Comparison of ENCODE assay signal across 24 cellular contexts in the genomic region with DNA sequence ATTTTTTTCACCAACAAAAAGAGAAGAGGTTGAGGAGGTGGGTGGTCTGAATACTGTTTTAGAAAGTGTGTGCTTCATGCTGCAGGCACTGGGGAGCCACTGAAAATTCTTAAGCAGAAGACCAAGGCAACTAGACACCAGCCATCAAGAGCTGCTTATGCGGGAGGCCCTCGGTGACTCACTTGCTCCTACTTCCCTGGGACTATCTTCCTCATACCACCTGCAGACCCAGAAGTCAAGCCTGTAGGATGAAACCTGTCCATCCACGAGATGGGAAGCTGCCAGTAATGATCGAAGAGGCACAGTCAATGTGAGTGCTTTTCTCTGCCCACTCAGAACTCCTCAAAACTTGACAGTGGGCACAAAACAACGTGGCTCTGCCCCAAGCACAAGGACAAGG.
DNase-seq lines count a peak whose midpoint lies in the region; ATAC-seq, FAIRE-seq and TF ChIP-seq lines count a peak whose summit lies in the region.
"Had no signal": no experiment of that assay in that cellular context is flagged by ENCODE, and none has a peak within 500 bp of the region (broad histone marks: within the 10 kb centered on the region; RNA-seq: fewer than 3 reads in every experiment).

No MANE protein-coding gene starts in this region.

- H3F3A ChIP-seq in PC-9 (ENCODE audit: insufficient read depth, low read depth), result peaks cover 13% of the 10 kb centered on the region; the same call in 1 of the 2 replicates

- no peaks in the 10 kb centered on the region for H3K9me2 ChIP-seq in HCT116 (ENCODE audit: insufficient read depth)
- H3K9me2 ChIP-seq in PC-9 (ENCODE audit: insufficient read depth), result no peaks in the 10 kb centered on the region

- TF ChIP-seq POLR2A in HCT116 (IDR thresholded peaks at IDR 0.05; ENCODE audit: borderline replicate concordance, extremely low read depth, insufficient read depth, insufficient read length) (no peak), ovary (IDR thresholded peaks at IDR 0.05) (no peak)

- no peaks in the 10 kb centered on the region for H3K36me3 ChIP-seq in HCT116 (ENCODE audit: control insufficient read depth in 1 of 2, insufficient read depth in 2 of 2, low read length in 2 of 2)
- H3K36me3 ChIP-seq in PC-9 (ENCODE audit: low read depth), result no peaks in the 10 kb centered on the region
- H3K36me3 ChIP-seq in osteoblast (ENCODE audit: insufficient read depth, low read length), result no peaks in the 10 kb centered on the region
- no peaks in the 10 kb centered on the region for H3K36me3 ChIP-seq in ovary
- H3K36me3 ChIP-seq: ascending aorta, esophagus squamous epithelium, MG63, right lobe of liver had no signal

- H4K20me1 ChIP-seq in HCT116 (ENCODE audit: insufficient read depth) (no peaks in the 10 kb centered on the region), PC-9 (ENCODE audit: insufficient read depth) (no peaks in the 10 kb centered on the region), osteoblast (ENCODE audit: insufficient read depth, low read length) (no peaks in the 10 kb centered on the region)

- H3K27ac Mint-ChIP-seq in activated T-cell treated with anti-CD3 and anti-CD28 coated beads, Interleukin-2, amount 50 U/mL, for 72 hours, result no peak overlapping the region
- H3K27ac Mint-ChIP-seq: activated naive CD4-positive, alpha-beta T cell treated with anti-CD3 and anti-CD28 coated beads, Interleukin-2, amount 50 U/mL, for 72 hours; effector memory CD8-positive, alpha-beta T cell had no signal

- TF ChIP-seq CTCF in HCT116 (IDR thresholded peaks at IDR 0.05 in 2 of 3, conservative IDR thresholded peaks at IDR 0.05 in 1 of 3; ENCODE audit: borderline replicate concordance in 1 of 3, insufficient read depth in 1 of 3, low read depth in 2 of 3, low read length in 2 of 3) (no peak), PC-9 (conservative IDR thresholded peaks at IDR 0.05) (no peak), foreskin keratinocyte (conservative IDR thresholded peaks at IDR 0.05) (no peak), osteoblast (IDR thresholded peaks at IDR 0.05; ENCODE audit: extremely low read depth, low read depth, low read length) (no peak), ovary (IDR thresholded peaks at IDR 0.05) (no peak)

- H3K27ac ChIP-seq in HCT116 (ENCODE audit: low read depth, low read length), result no peak overlapping the region
- peak overlapping the region; percentile 31; the same call in 1 of the 2 replicates for H3K27ac ChIP-seq in PC-9
- no peak overlapping the region for H3K27ac ChIP-seq in foreskin keratinocyte
- no peak overlapping the region for H3K27ac ChIP-seq in osteoblast (ENCODE audit: low read depth, low read length)
- H3K27ac ChIP-seq in ovary, result no peak overlapping the region
- H3K27ac ChIP-seq: ascending aorta, esophagus squamous epithelium, right lobe of liver had no signal

- no peaks in the 10 kb centered on the region for H3K9me3 ChIP-seq in HCT116 (ENCODE audit: control insufficient read depth in 1 of 2, insufficient read depth in 1 of 2, low read depth in 1 of 2, low read length in 2 of 2)
- no peaks in the 10 kb centered on the region for H3K9me3 ChIP-seq in PC-9 (ENCODE audit: insufficient read depth, low read depth)
- no peaks in the 10 kb centered on the region for H3K9me3 ChIP-seq in osteoblast (ENCODE audit: low read depth, low read length)
- H3K9me3 ChIP-seq in ovary, result no peaks in the 10 kb centered on the region
- H3K9me3 ChIP-seq: ascending aorta, esophagus squamous epithelium, MG63, right lobe of liver had no signal

- CTCF ChIA-PET in HCT116 (lab: Charles Lee), result interaction anchor here (0.7 kb wide), 1 partner anchor 338 kb away, joined by 4 read pairs; no protein-coding TSS in a partner anchor
- CTCF ChIA-PET in PC-9 (lab: Charles Lee), result no interaction called here

- H3K4me1 ChIP-seq in HCT116 (ENCODE audit: control insufficient read depth in 1 of 2, insufficient read depth in 2 of 2, low read length in 2 of 2), result 0 out of 4 replicates have a peak, but pooled peaks cover 0 to 4% of the 10 kb centered on the region in 2 experiments
- peaks cover 27% of the 10 kb centered on the region for H3K4me1 ChIP-seq in PC-9 (replicated peaks; ENCODE audit: insufficient read depth)
- no peaks in the 10 kb centered on the region for H3K4me1 ChIP-seq in foreskin keratinocyte
- no peaks in the 10 kb centered on the region for H3K4me1 ChIP-seq in osteoblast (ENCODE audit: insufficient read depth, low read length)
- H3K4me1 ChIP-seq in ovary (ENCODE audit: insufficient read depth), result no peaks in the 10 kb centered on the region
- H3K4me1 ChIP-seq: ascending aorta had no signal

- H3K27me3 ChIP-seq in HCT116 (ENCODE audit: insufficient read depth, low read length) (no peaks in the 10 kb centered on the region), PC-9 (ENCODE audit: insufficient read depth, low read depth) (no peaks in the 10 kb centered on the region), foreskin keratinocyte (no peaks in the 10 kb centered on the region), osteoblast (ENCODE audit: insufficient read depth, low read length) (no peaks in the 10 kb centered on the region), ovary (no peaks in the 10 kb centered on the region)
- H3K27me3 ChIP-seq: ascending aorta, esophagus squamous epithelium, MG63, right lobe of liver had no signal

- H2AFZ ChIP-seq in HCT116 (ENCODE audit: low read depth, low read length, poor library complexity, severe bottlenecking) (no peak overlapping the region), PC-9 (peak overlapping the region; percentile 16; the same call in 1 of the 2 replicates), osteoblast (ENCODE audit: low read length) (peak overlapping the region; percentile 29)

- no peak for TF ChIP-seq RAD21 in HCT116 (IDR thresholded peaks at IDR 0.05; ENCODE audit: low read depth)

- no peak overlapping the region for H3K4me2 ChIP-seq in HCT116 (ENCODE audit: low read length)
- H3K4me2 ChIP-seq in PC-9, result peak overlapping the region; percentile 20; the same call in 1 of the 2 replicates
- no peak overlapping the region for H3K4me2 ChIP-seq in osteoblast (ENCODE audit: insufficient read depth, low read length)

- no peaks in the 10 kb centered on the region for H3K27me3 Mint-ChIP-seq in activated T-cell treated with anti-CD3 and anti-CD28 coated beads, Interleukin-2, amount 50 U/mL, for 72 hours (ENCODE audit: low read depth)

- peaks cover 34% of the 10 kb centered on the region for H3K4me1 Mint-ChIP-seq in activated T-cell treated with anti-CD3 and anti-CD28 coated beads, Interleukin-2, amount 50 U/mL, for 72 hours (ENCODE audit: low read depth)

- intact Hi-C loops in HCT116 (cut with micrococcal nuclease) (no loop called here), PC-9 (cut with micrococcal nuclease; ENCODE audit: unreplicated experiment) (loop anchor here (5.0 kb wide), 1 partner anchor 46 kb away; no protein-coding TSS in a partner anchor), ovary (cut with DNase I) (no loop called here)

- no peak for TF ChIP-seq EP300 in ovary (IDR thresholded peaks at IDR 0.05)

- RAD21 ChIA-PET in HCT116 (lab: Charles Lee; ENCODE audit: low non-redundant PET in 1 of 2, low total read pairs in 2 of 2, uncharacterized antibody in 2 of 2, unreplicated experiment in 2 of 2), result interaction anchor here in 1 of 2 experiments (0.7 kb wide), 1 partner anchor 151 kb away, joined by 3 read pairs; no protein-coding TSS in a partner anchor

- no peak for DNase-seq in HCT116 (ENCODE audit: low read depth, low spot score)
- DNase-seq in PC-9, result peak; percentile 43 to 64
- DNase-seq in foreskin keratinocyte, result peak in 1 of 2 donors; percentile 47
- no peak for DNase-seq in osteoblast (ENCODE audit: insufficient read length, low spot score, missing footprints)
- DNase-seq in ovary, result no peak
- no peak for DNase-seq in frontal cortex (ENCODE audit: low spot score in 2 of 2)
- no peak for DNase-seq in activated T-cell treated with anti-CD3 and anti-CD28 coated beads, Interleukin-2, amount 50 U/mL, for 72 hours
- DNase-seq: activated CD4-positive, alpha-beta T cell treated with anti-CD3 and anti-CD28 coated beads for 1 hour; activated T-cell treated with anti-CD3 and anti-CD28 coated beads, Interleukin-2, amount 50 U/mL, for 48 hours; effector memory CD8-positive, alpha-beta T cell; esophagus squamous epithelium; kidney glomerular epithelial cell; mammary epithelial cell; MG63; NCI-H2081; NCI-H345; OCI-M1; T1000 had no signal

- H3K4me3 ChIP-seq in HCT116 (replicated peaks in 1 of 2; ENCODE audit: low read depth in 1 of 2, low read length in 2 of 2) (no peak overlapping the region), PC-9 (no peak overlapping the region), osteoblast (ENCODE audit: insufficient read depth, low read length) (no peak overlapping the region), ovary (no peak overlapping the region)
- H3K4me3 ChIP-seq: ascending aorta, esophagus squamous epithelium, MG63, right lobe of liver had no signal

- no peak overlapping the region for H3K4me3 Mint-ChIP-seq in activated T-cell treated with anti-CD3 and anti-CD28 coated beads, Interleukin-2, amount 50 U/mL, for 72 hours
- H3K4me3 Mint-ChIP-seq: effector memory CD8-positive, alpha-beta T cell had no signal

- no peaks in the 10 kb centered on the region for H3K79me2 ChIP-seq in HCT116 (ENCODE audit: insufficient read depth, low read length)
- no peaks in the 10 kb centered on the region for H3K79me2 ChIP-seq in PC-9 (ENCODE audit: low read depth)
- no peaks in the 10 kb centered on the region for H3K79me2 ChIP-seq in osteoblast (ENCODE audit: insufficient read depth, low read length)

- POLR2A ChIA-PET in HCT116 (lab: Charles Lee), result no interaction called here
- POLR2A ChIA-PET in PC-9 (lab: Charles Lee; ENCODE audit: unreplicated experiment), result no interaction called here

- ATAC-seq in HCT116, result no peak
- peak; percentile 80 for ATAC-seq in foreskin keratinocyte
- ATAC-seq in HG02623 (IDR thresholded peaks at IDR 0.05; ENCODE audit: unreplicated experiment), result no peak
- no peak for ATAC-seq in activated T-cell treated with anti-CD3 and anti-CD28 coated beads, Interleukin-2, amount 50 U/mL, for 72 hours (replicated peaks in 1 of 2)
- ATAC-seq: activated naive CD4-positive, alpha-beta T cell treated with anti-CD3 and anti-CD28 coated beads, Interleukin-2, amount 50 U/mL, for 72 hours; effector memory CD8-positive, alpha-beta T cell; right lobe of liver; Right ventricle myocardium inferior had no signal

- no peak for FAIRE-seq in frontal cortex (lab: Jason Lieb, UNC)
- FAIRE-seq: D721Med had no signal

- BruUV-seq in HCT116 (replicated peaks; lab: Mats Ljungman, UMichigan) (no TSS peak), PC-9 (replicated peaks; lab: Mats Ljungman, UMichigan) (no TSS peak)

- H3K36me3 Mint-ChIP-seq in activated T-cell treated with anti-CD3 and anti-CD28 coated beads, Interleukin-2, amount 50 U/mL, for 72 hours (ENCODE audit: insufficient read depth in 2 of 2), result no peaks in the 10 kb centered on the region
- H3K36me3 Mint-ChIP-seq: activated naive CD4-positive, alpha-beta T cell treated with anti-CD3 and anti-CD28 coated beads, Interleukin-2, amount 50 U/mL, for 72 hours had no signal

- no peaks in the 10 kb centered on the region for H3K9me3 Mint-ChIP-seq in activated T-cell treated with anti-CD3 and anti-CD28 coated beads, Interleukin-2, amount 50 U/mL, for 72 hours
- H3K9me3 Mint-ChIP-seq: activated naive CD4-positive, alpha-beta T cell treated with anti-CD3 and anti-CD28 coated beads, Interleukin-2, amount 50 U/mL, for 72 hours; effector memory CD8-positive, alpha-beta T cell had no signal

- H3K9ac ChIP-seq in HCT116 (ENCODE audit: low read length), result no peak overlapping the region

- 75 to 86% (median 82%) methylated on average over 5 of the region's 5 CpGs for WGBS in ovary, 3 donors

Comparison
In these comparisons a context has a peak if more than half of its experiments do, and no peak if none do; other contexts are left out.
1. DNase-seq: peak in PC-9 (2 of 2); none in HCT116 (single experiment), osteoblast (single experiment), ovary (0 of 5), frontal cortex (0 of 2) and activated T-cell treated with anti-CD3 and anti-CD28 coated beads, Interleukin-2, amount 50 U/mL, for 72 hours (0 of 2).